Comparison of ENCODE assay signal across 8 cellular contexts in the genomic region with DNA sequence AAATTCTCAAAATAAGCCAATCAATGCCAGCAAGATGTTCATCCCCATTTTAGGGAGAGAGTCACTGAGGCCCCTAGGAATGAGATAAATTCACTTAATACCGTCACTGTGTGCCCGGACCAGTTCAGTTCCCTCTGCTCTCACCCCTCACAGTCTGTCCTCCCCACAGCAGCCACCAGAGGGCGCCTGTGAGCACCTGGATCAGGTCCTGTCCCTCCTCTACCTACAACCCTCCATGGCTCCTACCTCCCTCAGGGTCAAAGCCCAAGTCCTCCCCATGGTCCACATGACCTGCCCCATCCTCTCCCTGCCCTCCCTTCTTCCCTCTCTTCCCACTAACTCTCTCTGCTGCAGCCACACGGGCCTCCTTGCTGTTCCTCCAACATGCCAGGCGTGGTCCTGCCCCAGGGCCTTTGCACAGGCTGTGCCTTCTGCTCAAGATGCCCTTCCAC. TPM values are rescaled to one million over a fixed set of nuclear protein-coding genes. Genes with fewer than 3 reads are reported as not detected.
DNase-seq lines count a peak whose midpoint lies in the region; ATAC-seq and TF ChIP-seq lines count a peak whose summit lies in the region.

No MANE protein-coding gene starts in this region.

- TF ChIP-seq CTCF in kidney epithelial cell (IDR thresholded peaks at IDR 0.05; ENCODE audit: insufficient read depth, low read length, poor library complexity, severe bottlenecking): peak; percentile 77

- DNase-seq in NCI-H2227 (lab: John Stamatoyannopoulos, UW; ENCODE audit: unreplicated experiment): peak; percentile 17
- no peak for DNase-seq in NCI-H2227 treated with DMSO at 0.1 percent for 48 hours (lab: John Stamatoyannopoulos, UW)
- DNase-seq in T-helper 2 cell: peak; percentile 27 to 73 (median 57)
- DNase-seq in activated naive CD8-positive, alpha-beta T cell treated with anti-CD3 and anti-CD28 coated beads, Interleukin-2, amount 50 U/mL, for 24 hours: peak; percentile 90
- no peak for DNase-seq in kidney epithelial cell (ENCODE audit: low read depth)
- peak; percentile 44 for DNase-seq in stimulated activated CD8-positive, alpha-beta memory T cell treated with anti-CD3 and anti-CD28 coated beads, Interleukin-12 subunit alpha, Interleukin-12 subunit beta, amount 100 ng/mL, for 4 hours (ENCODE audit: low read depth)
- no peak for DNase-seq in HPDE6-E6E7 (ENCODE audit: extremely low spot score)

- no peaks in the 10 kb centered on the region for H3K36me3 ChIP-seq in kidney epithelial cell (ENCODE audit: control insufficient read depth, insufficient read depth, low read length)

- no peaks in the 10 kb centered on the region for H3K4me1 Mint-ChIP-seq in activated naive CD8-positive, alpha-beta T cell treated with anti-CD3 and anti-CD28 coated beads, Interleukin-2, amount 50 U/mL, for 24 hours

- H3K9me3 Mint-ChIP-seq in activated naive CD8-positive, alpha-beta T cell treated with anti-CD3 and anti-CD28 coated beads, Interleukin-2, amount 50 U/mL, for 24 hours: no peaks in the 10 kb centered on the region

- no peak overlapping the region for H3K4me3 Mint-ChIP-seq in activated naive CD8-positive, alpha-beta T cell treated with anti-CD3 and anti-CD28 coated beads, Interleukin-2, amount 50 U/mL, for 24 hours

- no peaks in the 10 kb centered on the region for H3K36me3 Mint-ChIP-seq in activated naive CD8-positive, alpha-beta T cell treated with anti-CD3 and anti-CD28 coated beads, Interleukin-2, amount 50 U/mL, for 24 hours (ENCODE audit: low read depth)

- no peak overlapping the region for H3K4me3 ChIP-seq in kidney epithelial cell (ENCODE audit: low read depth, low read length)

- peaks cover 21% of the 10 kb centered on the region for H3K27me3 Mint-ChIP-seq in activated naive CD8-positive, alpha-beta T cell treated with anti-CD3 and anti-CD28 coated beads, Interleukin-2, amount 50 U/mL, for 24 hours

- H3K27ac Mint-ChIP-seq in activated naive CD8-positive, alpha-beta T cell treated with anti-CD3 and anti-CD28 coated beads, Interleukin-2, amount 50 U/mL, for 24 hours: no peak overlapping the region

- peak; percentile 81 for ATAC-seq in activated naive CD8-positive, alpha-beta T cell treated with anti-CD3 and anti-CD28 coated beads, Interleukin-2, amount 50 U/mL, for 24 hours
- no peak for ATAC-seq in GM18502 (IDR thresholded peaks at IDR 0.05; ENCODE audit: poor library complexity, unreplicated experiment)

- peaks cover 9% of the 10 kb centered on the region for H3K27me3 ChIP-seq in kidney epithelial cell (ENCODE audit: control insufficient read depth, insufficient read depth, low read length)

RNA-seq across cellular contexts. Expression of a gene that starts 42.0 kb away (rescaled TPM):
- 18.0 and 31.6 TPM in 2 replicates for total RNA-seq in kidney epithelial cell

Comparison
In these comparisons a context has a peak if more than half of its experiments do, and no peak if none do; other contexts are left out.
1. DNase-seq: peak in NCI-H2227 (single experiment), T-helper 2 cell (5 of 5), activated naive CD8-positive, alpha-beta T cell treated with anti-CD3 and anti-CD28 coated beads, Interleukin-2, amount 50 U/mL, for 24 hours (single experiment) and stimulated activated CD8-positive, alpha-beta memory T cell treated with anti-CD3 and anti-CD28 coated beads, Interleukin-12 subunit alpha, Interleukin-12 subunit beta, amount 100 ng/mL, for 4 hours (single experiment); none in NCI-H2227 treated with DMSO at 0.1 percent for 48 hours (single experiment), kidney epithelial cell (single experiment) and HPDE6-E6E7 (single experiment).